11 cellular contexts compared by ENCODE assay signal in genomic region chr4:11010624-11011023, GRCh38.
"Had no signal": no experiment of that assay in that cellular context is flagged by ENCODE, and none has a peak within 500 bp of the region (broad histone marks: within the 10 kb centered on the region; RNA-seq: fewer than 3 reads in every experiment).

No MANE protein-coding gene starts in this region.

- H2AFZ ChIP-seq: GM23248, GM23338 had no signal

- FAIRE-seq: H1, H54 had no signal

- H3K36me3 ChIP-seq: HAP-1 had no signal

- ATAC-seq: GM23338, HCT116 had no signal

- H3K27ac ChIP-seq: GM23248 had no signal

- H3K9ac ChIP-seq: GM23248 had no signal

- H3K4me1 ChIP-seq: HAP-1 had no signal

- H3K4me2 ChIP-seq: GM23338 had no signal

- DNase-seq: GM23248, GOT3, H7, H9, HCEC 1CT, HFFc6 had no signal

- H3K9me3 ChIP-seq: HAP-1 had no signal

- H3K4me3 ChIP-seq: GM23248, GM23338, HAP-1 had no signal
